ENCODE assay signal across 8 cellular contexts in genomic region chr17:57356722-57357391, GRCh38.
DNase-seq lines count a peak whose midpoint lies in the region; ATAC-seq, FAIRE-seq and TF ChIP-seq lines count a peak whose summit lies in the region.

No MANE protein-coding gene starts in this region.

- H3F3A ChIP-seq in neural progenitor cell (ENCODE audit: low read depth): peaks cover 33% of the 10 kb centered on the region

- no peak for FAIRE-seq in D721Med (lab: Jason Lieb, UNC)

- H3K4me3 Mint-ChIP-seq in stimulated activated naive CD8-positive, alpha-beta T cell treated with anti-CD3 and anti-CD28 coated beads, Interleukin-15, Interleukin-2, amounts not matched to agents 100 ng/mL and 50 ng/mL, for 24 hours: peak overlapping the region; percentile 43
- H3K4me3 Mint-ChIP-seq in neural progenitor cell: no peak overlapping the region

- peaks cover 22% of the 10 kb centered on the region for H3K36me3 Mint-ChIP-seq in stimulated activated naive CD8-positive, alpha-beta T cell treated with anti-CD3 and anti-CD28 coated beads, Interleukin-15, Interleukin-2, amounts not matched to agents 100 ng/mL and 50 ng/mL, for 24 hours (ENCODE audit: low read depth)
- H3K36me3 Mint-ChIP-seq in neural progenitor cell: peaks cover 37% of the 10 kb centered on the region

- H3K9ac ChIP-seq in neural progenitor cell: no peak overlapping the region

- no peak overlapping the region for H2AFZ ChIP-seq in neural progenitor cell (replicated peaks)

- H3K4me2 ChIP-seq in neural progenitor cell: peak overlapping the region; percentile 68

- H4K20me1 ChIP-seq in neural progenitor cell (ENCODE audit: low read depth): peaks cover 74% of the 10 kb centered on the region

- H3K4me1 Mint-ChIP-seq in stimulated activated naive CD8-positive, alpha-beta T cell treated with anti-CD3 and anti-CD28 coated beads, Interleukin-15, Interleukin-2, amounts not matched to agents 100 ng/mL and 50 ng/mL, for 24 hours (ENCODE audit: low read depth): peaks cover 67% of the 10 kb centered on the region
- peaks cover 48% of the 10 kb centered on the region for H3K4me1 Mint-ChIP-seq in neural progenitor cell

- peaks cover 99% of the 10 kb centered on the region for H3K79me2 ChIP-seq in neural progenitor cell (ENCODE audit: low read depth)

- peak overlapping the region; percentile 93 for H3K27ac ChIP-seq in neural progenitor cell

- in situ Hi-C loops in astrocyte of the spinal cord (cut with HindIII; ENCODE audit: low sequenced_read_pairs): no loop called here

- no peak for TF ChIP-seq CTCF in astrocyte of the spinal cord (IDR thresholded peaks at IDR 0.05; ENCODE audit: low read depth, low read length)
- peak; percentile 3 for TF ChIP-seq CTCF in neural progenitor cell (IDR thresholded peaks at IDR 0.05)
- no peak for TF ChIP-seq CTCF in D721Med (IDR thresholded peaks at IDR 0.05; ENCODE audit: insufficient read depth, missing control alignments)

- DNase-seq in stimulated activated naive CD8-positive, alpha-beta T cell treated with anti-CD3 and anti-CD28 coated beads, Interleukin-15, Interleukin-2, amounts not matched to agents 100 U/mL and 50 U/mL, for 24 hours: no peak
- DNase-seq in astrocyte of the spinal cord (ENCODE audit: low read depth, low spot score) (peak; percentile 37), neural progenitor cell (ENCODE audit: low spot score) (peak; percentile 74), SIG-M5 (lab: John Stamatoyannopoulos, UW) (no peak), D721Med (ENCODE audit: insufficient read length, low spot score) (no peak)

- peak overlapping the region; percentile 12 for H3K4me3 ChIP-seq in astrocyte of the spinal cord (ENCODE audit: low read depth, low read length)
- H3K4me3 ChIP-seq in neural progenitor cell: peak overlapping the region; percentile 11

- peak overlapping the region; percentile 79 for H3K27ac Mint-ChIP-seq in stimulated activated naive CD8-positive, alpha-beta T cell treated with anti-CD3 and anti-CD28 coated beads, Interleukin-15, Interleukin-2, amounts not matched to agents 100 ng/mL and 50 ng/mL, for 24 hours
- H3K27ac Mint-ChIP-seq in neural progenitor cell: peak overlapping the region; percentile 80

- H3K27me3 ChIP-seq in neural progenitor cell: no peaks in the 10 kb centered on the region

- no peaks in the 10 kb centered on the region for H3K36me3 ChIP-seq in neural progenitor cell

- no peak for ATAC-seq in stimulated activated naive CD8-positive, alpha-beta T cell treated with anti-CD3 and anti-CD28 coated beads, Interleukin-15, Interleukin-2, amounts not matched to agents 100 U/mL and 50 U/mL, for 24 hours
- ATAC-seq in HG03196 (IDR thresholded peaks at IDR 0.05; ENCODE audit: unreplicated experiment) (peak; percentile 45), GM18519 (IDR thresholded peaks at IDR 0.05; ENCODE audit: low FRiP score, unreplicated experiment) (no peak)

- no peaks in the 10 kb centered on the region for H3K27me3 Mint-ChIP-seq in stimulated activated naive CD8-positive, alpha-beta T cell treated with anti-CD3 and anti-CD28 coated beads, Interleukin-15, Interleukin-2, amounts not matched to agents 100 ng/mL and 50 ng/mL, for 24 hours
- H3K27me3 Mint-ChIP-seq in neural progenitor cell (ENCODE audit: insufficient read depth, low read depth): peaks cover 2% of the 10 kb centered on the region

- H3K4me1 ChIP-seq in neural progenitor cell: peaks cover 46% of the 10 kb centered on the region

- H3K9me3 ChIP-seq in neural progenitor cell (ENCODE audit: low read depth): no peaks in the 10 kb centered on the region

- no peaks in the 10 kb centered on the region for H3K9me3 Mint-ChIP-seq in stimulated activated naive CD8-positive, alpha-beta T cell treated with anti-CD3 and anti-CD28 coated beads, Interleukin-15, Interleukin-2, amounts not matched to agents 100 ng/mL and 50 ng/mL, for 24 hours
- H3K9me3 Mint-ChIP-seq in neural progenitor cell: peaks cover 8% of the 10 kb centered on the region

Comparison
In these comparisons a context has a peak if more than half of its experiments do, and no peak if none do; other contexts are left out.
1. DNase-seq: peak in astrocyte of the spinal cord (single experiment) and neural progenitor cell (single experiment); none in stimulated activated naive CD8-positive, alpha-beta T cell treated with anti-CD3 and anti-CD28 coated beads, Interleukin-15, Interleukin-2, amounts not matched to agents 100 U/mL and 50 U/mL, for 24 hours (single experiment), SIG-M5 (single experiment) and D721Med (single experiment).